8 cellular contexts compared by ENCODE assay signal in the genomic region with DNA sequence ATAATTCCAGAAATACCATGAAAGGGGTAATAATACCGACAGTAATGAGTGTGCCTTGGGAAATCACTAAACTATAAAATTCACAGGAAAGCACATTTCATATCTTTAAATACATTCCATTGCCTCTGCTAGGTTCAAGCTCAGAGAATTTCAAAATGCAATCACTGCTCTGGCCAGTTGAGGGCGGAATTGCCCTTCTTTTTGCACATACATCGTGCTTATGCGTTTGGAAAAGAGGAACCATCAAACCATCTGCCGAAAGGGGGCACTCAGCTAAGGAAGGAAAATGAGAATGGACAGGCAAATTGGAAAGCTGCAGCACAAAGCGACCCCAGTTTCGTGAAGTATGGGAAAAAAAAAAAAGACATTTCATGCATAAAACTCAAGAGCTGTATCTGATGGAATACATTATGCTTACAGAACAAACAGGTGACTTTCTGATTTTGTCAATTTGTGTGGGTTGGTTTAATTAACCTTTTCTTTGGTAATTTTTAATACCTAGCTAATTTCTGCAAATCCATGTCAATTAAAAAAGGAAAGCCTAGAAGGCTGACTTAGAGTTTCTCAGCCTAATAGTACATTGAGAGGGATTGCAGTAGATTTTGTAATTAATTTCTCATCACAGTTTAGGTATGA.
DNase-seq lines count a peak whose midpoint lies in the region; ATAC-seq and TF ChIP-seq lines count a peak whose summit lies in the region.

No MANE protein-coding gene starts in this region.

- H3K27ac ChIP-seq in dorsolateral prefrontal cortex (no peak overlapping the region), testis (no peak overlapping the region)

- peak; percentile 68 to 100 (median 95) for TF ChIP-seq CTCF in dorsolateral prefrontal cortex (IDR thresholded peaks at IDR 0.05 in 54 of 56, conservative IDR thresholded peaks at IDR 0.05 in 2 of 56; ENCODE audit: low read depth in 1 of 56, partially characterized antibody in 56 of 56)
- TF ChIP-seq CTCF in testis (IDR thresholded peaks at IDR 0.05): peak; percentile 73 to 88 (median 79)

- intact Hi-C loops in dorsolateral prefrontal cortex (cut with DNase I): no loop called here
- intact Hi-C loops in testis (cut with DNase I; ENCODE audit: low total_unique reads): no loop called here

- H3K36me3 ChIP-seq in testis (ENCODE audit: low read depth, missing control alignments): no peaks in the 10 kb centered on the region

- no peaks in the 10 kb centered on the region for H3K4me1 ChIP-seq in testis

- TF ChIP-seq POLR2A in testis (IDR thresholded peaks at IDR 0.05): no peak

- DNase-seq in CD1c-positive myeloid dendritic cell (ENCODE audit: extremely low spot score) (peak; percentile 83), NCI-H187 treated with DMSO at 0.1 percent for 48 hours (lab: John Stamatoyannopoulos, UW) (peak; percentile 39), SW 1271 (lab: John Stamatoyannopoulos, UW) (peak; percentile 18 to 64), dorsolateral prefrontal cortex (peak; percentile 39 to 90 (median 75)), medulla oblongata (ENCODE audit: extremely low spot score) (peak; percentile 94), testis (peak; percentile 87)

- H3K27me3 ChIP-seq in dorsolateral prefrontal cortex: no peaks in the 10 kb centered on the region
- H3K27me3 ChIP-seq in testis: no peaks in the 10 kb centered on the region

- 2% methylated on average over 7 of the region's 7 CpGs for whole genome bisulfite sequencing in testis, 2 donors

- H3K4me3 ChIP-seq in dorsolateral prefrontal cortex (peak overlapping the region in 1 of 59 donors; percentile 25), testis (no peak overlapping the region)

- peak; percentile 97 for ATAC-seq in GM19023 (IDR thresholded peaks at IDR 0.05; ENCODE audit: unreplicated experiment)
- peak; percentile 100 for ATAC-seq in HG03066 (IDR thresholded peaks at IDR 0.05; ENCODE audit: low read depth, unreplicated experiment)

- H3K9me3 ChIP-seq in testis: no peaks in the 10 kb centered on the region

Comparison
In these comparisons a context has a peak if more than half of its experiments do, and no peak if none do; other contexts are left out.
1. DNase-seq: peak in every context shown above with its lines; median percentile 94 in medulla oblongata; 87 in testis; 83 in CD1c-positive myeloid dendritic cell; 75 in dorsolateral prefrontal cortex; 41 in SW 1271; 39 in NCI-H187 treated with DMSO at 0.1 percent for 48 hours.